ENCODE assay signal across 8 cellular contexts in genomic region chr9:121074370-121075250, GRCh38. TPM values are rescaled to one million over a fixed set of nuclear protein-coding genes. Genes with fewer than 3 reads are reported as not detected.
DNase-seq lines count a peak whose midpoint lies in the region; ATAC-seq and TF ChIP-seq lines count a peak whose summit lies in the region.

Gene CNTRL, plus strand, starts transcription at chr9:121074955. Its CDS starts 13,372 bp downstream, at chr9:121088327.

- DNase-seq in DMS153 treated with DMSO at 0.1 percent for 48 hours (lab: John Stamatoyannopoulos, UW; ENCODE audit: unreplicated experiment), result peak; percentile 89
- peak; percentile 74 for DNase-seq in KG1 (lab: John Stamatoyannopoulos, UW)
- DNase-seq in PC-9, result peak; percentile 64 to 90
- peak; percentile 96 for DNase-seq in activated T-cell treated with anti-CD3 and anti-CD28 coated beads for 48 hours (ENCODE audit: low read depth)
- peak; percentile 8 for DNase-seq in epithelial cell of prostate (ENCODE audit: low read depth, low spot score)
- peak; percentile 71 for DNase-seq in stimulated activated CD8-positive, alpha-beta memory T cell treated with anti-CD3 and anti-CD28 coated beads, Interleukin-4, amount 100 ng/mL, for 4 hours (ENCODE audit: low read depth in 2 of 2, low spot score in 1 of 2)

- CTCF ChIA-PET in PC-9 (lab: Charles Lee), result interaction anchor here (1.0 kb wide), 1 partner anchor 10 kb away, joined by 5 read pairs; no protein-coding TSS in a partner anchor

- intact Hi-C loops in PC-9 (cut with micrococcal nuclease; ENCODE audit: unreplicated experiment), result loop anchor here (1.0 to 10.0 kb wide), 4 partner anchors 46 to 210 kb away; no protein-coding TSS in a partner anchor

- H3K36me3 ChIP-seq in PC-9 (ENCODE audit: low read depth) (no peaks in the 10 kb centered on the region), mucosa of rectum (ENCODE audit: control insufficient read depth in 2 of 2, insufficient read depth in 2 of 2, low read length in 2 of 2) (no peaks in the 10 kb centered on the region)

- H3K4me3 ChIP-seq in PC-9 (peak within 1 kb of the TSS; percentile 69), mucosa of rectum (ENCODE audit: low read length in 2 of 2) (peak within 1 kb of the TSS; percentile 81 to 87)

- peak within 1 kb of the TSS; percentile 1 to 61 for H3K9ac ChIP-seq in mucosa of rectum (ENCODE audit: low read depth in 1 of 2, low read length in 2 of 2)

- peak within 1 kb of the TSS; percentile 26; the same call in 1 of the 2 replicates for H3K27ac ChIP-seq in PC-9
- peak within 1 kb of the TSS; percentile 43 for H3K27ac ChIP-seq in epithelial cell of prostate
- peak within 1 kb of the TSS; percentile 77 to 79 for H3K27ac ChIP-seq in mucosa of rectum (ENCODE audit: low read depth in 2 of 2, low read length in 2 of 2)

- no peaks in the 10 kb centered on the region for H3K79me2 ChIP-seq in PC-9 (ENCODE audit: low read depth)

- peaks cover 15% of the 10 kb centered on the region for H3F3A ChIP-seq in PC-9 (ENCODE audit: insufficient read depth, low read depth)

- POLR2A ChIA-PET in PC-9 (lab: Charles Lee; ENCODE audit: unreplicated experiment), result interaction anchor here (0.5 kb wide), 1 partner anchor 47 kb away, joined by 6 read pairs; no protein-coding TSS in a partner anchor

- peak within 1 kb of the TSS; percentile 98 for H2AFZ ChIP-seq in PC-9

- ATAC-seq in GM21723 (IDR thresholded peaks at IDR 0.05; ENCODE audit: unreplicated experiment), result peak; percentile 75

- H3K9me3 ChIP-seq in PC-9 (ENCODE audit: insufficient read depth, low read depth) (no peaks in the 10 kb centered on the region), mucosa of rectum (ENCODE audit: control insufficient read depth in 2 of 2, low read length in 2 of 2) (no peaks in the 10 kb centered on the region)

- TF ChIP-seq CTCF in PC-9 (conservative IDR thresholded peaks at IDR 0.05), result no peak

- no peaks in the 10 kb centered on the region for H3K9me2 ChIP-seq in PC-9 (ENCODE audit: insufficient read depth)

- TSS peak; percentile 82 for BruUV-seq in PC-9 (replicated peaks; lab: Mats Ljungman, UMichigan)

- no peaks in the 10 kb centered on the region for H4K20me1 ChIP-seq in PC-9 (ENCODE audit: insufficient read depth)

- H3K4me1 ChIP-seq in PC-9 (replicated peaks; ENCODE audit: insufficient read depth) (peaks cover 15% of the 10 kb centered on the region; the same call in 1 of the 2 replicates), mucosa of rectum (ENCODE audit: control insufficient read depth in 2 of 2, insufficient read depth in 2 of 2, low read length in 2 of 2) (peaks cover 6 to 7% of the 10 kb centered on the region in 2 donors)

- peak within 1 kb of the TSS; percentile 78 for H3K4me2 ChIP-seq in PC-9

- H3K27me3 ChIP-seq in PC-9 (ENCODE audit: insufficient read depth, low read depth), result no peaks in the 10 kb centered on the region
- no peaks in the 10 kb centered on the region for H3K27me3 ChIP-seq in mucosa of rectum (ENCODE audit: control insufficient read depth in 2 of 2, insufficient read depth in 2 of 2, low read length in 2 of 2)

RNA-seq across cellular contexts. Expression of gene CNTRL, which starts in this region (rescaled TPM):
- 41.6 and 44.9 TPM in 2 replicates for total RNA-seq in PC-9 (2021)

Comparison
In these comparisons a context has a peak if more than half of its experiments do, and no peak if none do; other contexts are left out.
1. Peak in every context shown above with its lines: DNase-seq, ATAC-seq, H3K4me3 ChIP-seq and H3K27ac ChIP-seq.
2. DNase-seq: peak in every context shown above with its lines; median percentile 96 in activated T-cell treated with anti-CD3 and anti-CD28 coated beads for 48 hours; 89 in DMS153 treated with DMSO at 0.1 percent for 48 hours; 77 in PC-9; 74 in KG1; 71 in stimulated activated CD8-positive, alpha-beta memory T cell treated with anti-CD3 and anti-CD28 coated beads, Interleukin-4, amount 100 ng/mL, for 4 hours; 8 in epithelial cell of prostate.
3. H3K27ac ChIP-seq: peak in every context shown above with its lines; median percentile 78 in mucosa of rectum; 43 in epithelial cell of prostate; 26 in PC-9.